Comparison of ENCODE assay signal across 13 cellular contexts in genomic region chr2:23291274-23291673, GRCh38.
DNase-seq lines count a peak whose midpoint lies in the region; ATAC-seq and TF ChIP-seq lines count a peak whose summit lies in the region.
"Had no signal": no experiment of that assay in that cellular context is flagged by ENCODE, and none has a peak within 500 bp of the region (broad histone marks: within the 10 kb centered on the region; RNA-seq: fewer than 3 reads in every experiment).

No MANE protein-coding gene starts in this region.

- ATAC-seq in activated naive CD4-positive, alpha-beta T cell treated with anti-CD3 and anti-CD28 coated beads, Interleukin-2, amount 50 U/mL, for 72 hours, result no peak
- ATAC-seq in activated CD8-positive, alpha-beta T cell treated with anti-CD3 and anti-CD28 coated beads, Interleukin-2, amount 10 ng/mL, durations not matched to agents 7 days and 5 days, result no peak
- ATAC-seq: GM23338 had no signal

- H3K27me3 ChIP-seq in neural progenitor cell, result no peaks in the 10 kb centered on the region

- H3K27me3 Mint-ChIP-seq in neural progenitor cell (ENCODE audit: insufficient read depth, low read depth), result peaks cover 2% of the 10 kb centered on the region
- peaks cover 22% of the 10 kb centered on the region for H3K27me3 Mint-ChIP-seq in activated CD8-positive, alpha-beta T cell treated with anti-CD3 and anti-CD28 coated beads, Interleukin-2, amount 10 ng/mL, durations not matched to agents 7 days and 5 days (ENCODE audit: low read depth)

- H3F3A ChIP-seq in neural progenitor cell (ENCODE audit: low read depth), result no peaks in the 10 kb centered on the region

- no peak overlapping the region for H2AFZ ChIP-seq in neural progenitor cell (replicated peaks)
- H2AFZ ChIP-seq: GM23338 had no signal

- POLR2A ChIA-PET in activated CD8-positive, alpha-beta T cell treated with anti-CD3 and anti-CD28 coated beads, Interleukin-2, amount 10 ng/mL, durations not matched to agents 7 days and 5 days (lab: Charles Lee), result no interaction called here

- no peak overlapping the region for H3K4me2 ChIP-seq in neural progenitor cell
- H3K4me2 ChIP-seq: GM23338 had no signal

- peaks cover 25% of the 10 kb centered on the region for H3K4me1 Mint-ChIP-seq in neural progenitor cell
- H3K4me1 Mint-ChIP-seq in activated CD8-positive, alpha-beta T cell treated with anti-CD3 and anti-CD28 coated beads, Interleukin-2, amount 10 ng/mL, durations not matched to agents 7 days and 5 days (ENCODE audit: low read depth), result no peaks in the 10 kb centered on the region

- no peak overlapping the region for H3K4me3 Mint-ChIP-seq in neural progenitor cell
- no peak overlapping the region for H3K4me3 Mint-ChIP-seq in activated CD8-positive, alpha-beta T cell treated with anti-CD3 and anti-CD28 coated beads, Interleukin-2, amount 10 ng/mL, durations not matched to agents 7 days and 5 days
- H3K4me3 Mint-ChIP-seq: GM23338 had no signal

- peaks cover 4% of the 10 kb centered on the region for H3K4me1 ChIP-seq in neural progenitor cell

- H3K79me2 ChIP-seq in neural progenitor cell (ENCODE audit: low read depth), result no peaks in the 10 kb centered on the region

- H3K36me3 ChIP-seq in neural progenitor cell, result no peaks in the 10 kb centered on the region

- peaks cover 2% of the 10 kb centered on the region for H3K9me3 Mint-ChIP-seq in neural progenitor cell
- H3K9me3 Mint-ChIP-seq in activated naive CD4-positive, alpha-beta T cell treated with anti-CD3 and anti-CD28 coated beads, Interleukin-2, amount 50 U/mL, for 72 hours, result no peaks in the 10 kb centered on the region
- H3K9me3 Mint-ChIP-seq in activated CD8-positive, alpha-beta T cell treated with anti-CD3 and anti-CD28 coated beads, Interleukin-2, amount 10 ng/mL, durations not matched to agents 7 days and 5 days (ENCODE audit: insufficient read depth), result no peaks in the 10 kb centered on the region
- H3K9me3 Mint-ChIP-seq: GM23338 had no signal

- no peak overlapping the region for H3K27ac ChIP-seq in neural progenitor cell

- peak overlapping the region; percentile 20 for H3K27ac Mint-ChIP-seq in neural progenitor cell
- no peak overlapping the region for H3K27ac Mint-ChIP-seq in activated naive CD4-positive, alpha-beta T cell treated with anti-CD3 and anti-CD28 coated beads, Interleukin-2, amount 50 U/mL, for 72 hours
- H3K27ac Mint-ChIP-seq in activated CD8-positive, alpha-beta T cell treated with anti-CD3 and anti-CD28 coated beads, Interleukin-2, amount 10 ng/mL, durations not matched to agents 7 days and 5 days, result no peak overlapping the region
- H3K27ac Mint-ChIP-seq: GM23338 had no signal

- H3K9me3 ChIP-seq in neural progenitor cell (ENCODE audit: low read depth), result no peaks in the 10 kb centered on the region
- H3K9me3 ChIP-seq: Caco-2 had no signal

- H3K4me3 ChIP-seq in neural progenitor cell, result no peak overlapping the region
- H3K4me3 ChIP-seq: GM23338, K562 had no signal

- no peak for TF ChIP-seq CTCF in neural progenitor cell (IDR thresholded peaks at IDR 0.05)

- no peaks in the 10 kb centered on the region for H3K36me3 Mint-ChIP-seq in neural progenitor cell
- H3K36me3 Mint-ChIP-seq in activated naive CD4-positive, alpha-beta T cell treated with anti-CD3 and anti-CD28 coated beads, Interleukin-2, amount 50 U/mL, for 72 hours, result no peaks in the 10 kb centered on the region
- H3K36me3 Mint-ChIP-seq in activated CD8-positive, alpha-beta T cell treated with anti-CD3 and anti-CD28 coated beads, Interleukin-2, amount 10 ng/mL, durations not matched to agents 7 days and 5 days (ENCODE audit: low read depth), result no peaks in the 10 kb centered on the region

- DNase-seq in AG20443 (ENCODE audit: low spot score) (peak; percentile 37), MV-4-11 (lab: John Stamatoyannopoulos, UW) (peak; percentile 14), fibroblast of gingiva (ENCODE audit: low read depth) (peak; percentile 26), neural progenitor cell (ENCODE audit: low spot score) (no peak), HPDE6-E6E7 (ENCODE audit: extremely low spot score) (no peak)
- DNase-seq in activated naive CD4-positive, alpha-beta T cell treated with anti-CD3 and anti-CD28 coated beads, Interleukin-2, amount 50 U/mL, for 72 hours (ENCODE audit: low spot score in 2 of 2), result no peak
- DNase-seq in activated T-cell treated with anti-CD3 and anti-CD28 coated beads, Interleukin-2, amount 50 U/mL, for 48 hours, result no peak
- DNase-seq in activated CD8-positive, alpha-beta T cell treated with anti-CD3 and anti-CD28 coated beads, Interleukin-2, amount 10 ng/mL, durations not matched to agents 7 days and 5 days, result no peak
- DNase-seq: Caco-2, NCI-H1694 treated with DMSO at 0.1 percent for 48 hours, SHP77 had no signal

- H3K9ac ChIP-seq in neural progenitor cell, result no peak overlapping the region

- H4K20me1 ChIP-seq in neural progenitor cell (ENCODE audit: low read depth), result no peaks in the 10 kb centered on the region

- CTCF ChIA-PET in activated CD8-positive, alpha-beta T cell treated with anti-CD3 and anti-CD28 coated beads, Interleukin-2, amount 10 ng/mL, durations not matched to agents 7 days and 5 days (lab: Charles Lee), result no interaction called here

Comparison
In these comparisons a context has a peak if more than half of its experiments do, and no peak if none do; other contexts are left out.
1. DNase-seq: peak in AG20443 (single experiment), MV-4-11 (single experiment) and fibroblast of gingiva (single experiment); none in neural progenitor cell (single experiment), activated naive CD4-positive, alpha-beta T cell treated with anti-CD3 and anti-CD28 coated beads, Interleukin-2, amount 50 U/mL, for 72 hours (0 of 2), activated T-cell treated with anti-CD3 and anti-CD28 coated beads, Interleukin-2, amount 50 U/mL, for 48 hours (0 of 2), HPDE6-E6E7 (single experiment) and activated CD8-positive, alpha-beta T cell treated with anti-CD3 and anti-CD28 coated beads, Interleukin-2, amount 10 ng/mL, durations not matched to agents 7 days and 5 days (single experiment).